Comparison of ENCODE assay signal across 8 cellular contexts in the genomic region with DNA sequence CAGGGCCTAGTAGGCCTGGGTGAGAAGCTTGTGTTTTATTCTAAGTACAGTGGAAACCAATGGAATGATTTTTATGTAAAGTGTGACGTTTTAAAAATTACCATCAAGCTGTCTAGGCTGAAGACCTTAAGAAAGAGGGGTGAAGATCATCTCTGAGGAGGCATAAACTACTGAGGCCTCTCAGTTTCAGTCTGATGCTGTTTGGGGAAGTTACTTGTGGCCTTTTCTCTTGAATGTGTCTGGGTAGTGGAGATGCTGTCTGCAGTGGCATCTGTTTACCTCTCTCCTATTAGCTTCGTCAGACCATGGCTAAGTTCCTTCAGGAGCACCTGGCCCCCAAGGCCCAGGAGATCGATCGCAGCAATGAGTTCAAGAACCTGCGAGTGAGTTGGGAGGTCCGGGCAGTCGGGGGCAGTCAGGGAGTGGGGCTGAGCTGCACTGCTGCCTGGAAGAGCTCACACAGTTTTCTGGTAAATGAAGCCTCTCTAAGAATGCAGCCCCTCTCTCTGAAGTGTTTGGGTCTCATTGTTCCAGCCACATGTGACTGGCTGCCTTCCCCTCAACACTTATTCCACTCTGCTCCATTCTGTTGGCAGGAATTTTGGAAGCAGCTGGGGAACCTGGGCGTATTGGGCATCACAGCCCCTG. TPM values are rescaled to one million over a fixed set of nuclear protein-coding genes. Genes with fewer than 3 reads are reported as not detected.
A peak's percentile ranks its signal among the peaks of the same experiment; 100 is the strongest.
DNase-seq lines count a peak whose midpoint lies in the region; ATAC-seq and TF ChIP-seq lines count a peak whose summit lies in the region.

No MANE protein-coding gene starts in this region.

- intact Hi-C loops in left ventricle myocardium inferior (cut with micrococcal nuclease): no loop called here

- H3F3A ChIP-seq in Loucy (ENCODE audit: low read depth): no peaks in the 10 kb centered on the region

- no peaks in the 10 kb centered on the region for H3K36me3 Mint-ChIP-seq in glutamatergic neuron (ENCODE audit: unreplicated experiment)

- H3K27me3 ChIP-seq in Loucy (ENCODE audit: insufficient read depth, low read length, poor library complexity, severe bottlenecking) (no peaks in the 10 kb centered on the region), left ventricle myocardium inferior (ENCODE audit: low read depth) (no peaks in the 10 kb centered on the region)
- no peaks in the 10 kb centered on the region for H3K27me3 ChIP-seq in effector memory CD4-positive, alpha-beta T cell (replicated peaks; ENCODE audit: control insufficient read depth, insufficient read depth, low read length, poor library complexity, severe bottlenecking)

- peaks cover 45% of the 10 kb centered on the region for H4K20me1 ChIP-seq in Loucy (ENCODE audit: insufficient read depth, low read length, poor library complexity, severe bottlenecking)

- peaks cover 6% of the 10 kb centered on the region for H3K4me1 Mint-ChIP-seq in glutamatergic neuron (ENCODE audit: low read depth, unreplicated experiment)

- peak; percentile 64 for ATAC-seq in GM21529 (IDR thresholded peaks at IDR 0.05; ENCODE audit: unreplicated experiment)

- H2AFZ ChIP-seq in Loucy (ENCODE audit: low read length): no peak overlapping the region

- peak overlapping the region; percentile 24 for H3K27ac Mint-ChIP-seq in glutamatergic neuron (ENCODE audit: unreplicated experiment)

- no peaks in the 10 kb centered on the region for H3K9me2 ChIP-seq in Loucy (replicated peaks; ENCODE audit: low read depth, low read length)

- TF ChIP-seq CTCF in GM13976 (IDR thresholded peaks at IDR 0.05; ENCODE audit: borderline replicate concordance, control extremely low read depth, extremely low read depth, insufficient read depth, missing control alignments) (no peak), Loucy (conservative IDR thresholded peaks at IDR 0.05; ENCODE audit: low read length) (no peak), glutamatergic neuron (IDR thresholded peaks at IDR 0.05; ENCODE audit: partially characterized antibody, unreplicated experiment) (no peak), left ventricle myocardium inferior (IDR thresholded peaks at IDR 0.05; ENCODE audit: borderline replicate concordance) (no peak)

- H3K4me1 ChIP-seq in Loucy (ENCODE audit: insufficient read depth, low read length, poor library complexity, severe bottlenecking) (peaks cover 27% of the 10 kb centered on the region), left ventricle myocardium inferior (peaks cover 33% of the 10 kb centered on the region)
- H3K4me1 ChIP-seq in effector memory CD4-positive, alpha-beta T cell (ENCODE audit: control insufficient read depth, insufficient read depth, low read length, poor library complexity, severe bottlenecking): peaks cover 13% of the 10 kb centered on the region

- in situ Hi-C loops in GM13976 (cut with MboI; ENCODE audit: low sequenced_read_pairs, unreplicated experiment): no loop called here

- H3K36me3 ChIP-seq in Loucy (ENCODE audit: insufficient read depth, low read length) (peaks cover 25% of the 10 kb centered on the region), left ventricle myocardium inferior (peaks cover 50% of the 10 kb centered on the region)
- peaks cover 24% of the 10 kb centered on the region for H3K36me3 ChIP-seq in effector memory CD4-positive, alpha-beta T cell (ENCODE audit: control insufficient read depth, insufficient read depth, low read length)

- H3K9me3 Mint-ChIP-seq in glutamatergic neuron (ENCODE audit: unreplicated experiment): peaks cover 5% of the 10 kb centered on the region

- peak overlapping the region; percentile 86 for H3K9ac ChIP-seq in Loucy (ENCODE audit: low read depth, low read length, poor library complexity, severe bottlenecking)

- DNase-seq in GM13976 (ENCODE audit: low spot score): peak; percentile 84
- no peak for DNase-seq in glutamatergic neuron
- no peak for DNase-seq in left ventricle myocardium inferior
- DNase-seq in effector memory CD4-positive, alpha-beta T cell: no peak
- DNase-seq in AG08396 (ENCODE audit: low spot score): no peak
- no peak for DNase-seq in DMS53 treated with DMSO at 0.1 percent for 48 hours (lab: John Stamatoyannopoulos, UW; ENCODE audit: unreplicated experiment)

- H3K4me3 ChIP-seq in Loucy (ENCODE audit: low read length, poor library complexity, severe bottlenecking) (peak overlapping the region; percentile 88), left ventricle myocardium inferior (no peak overlapping the region)
- H3K4me3 ChIP-seq in effector memory CD4-positive, alpha-beta T cell (ENCODE audit: insufficient read depth, low read depth, low read length, poor library complexity, severe bottlenecking): no peak overlapping the region

- no peak overlapping the region for H3K4me3 Mint-ChIP-seq in glutamatergic neuron (ENCODE audit: unreplicated experiment)

- H3K4me2 ChIP-seq in Loucy (ENCODE audit: low read depth, low read length, poor library complexity, severe bottlenecking): peak overlapping the region; percentile 93

- H3K9me3 ChIP-seq in Loucy (ENCODE audit: insufficient read depth, low read depth, low read length): no peaks in the 10 kb centered on the region
- H3K9me3 ChIP-seq in left ventricle myocardium inferior (replicated peaks): no peaks in the 10 kb centered on the region
- no peaks in the 10 kb centered on the region for H3K9me3 ChIP-seq in effector memory CD4-positive, alpha-beta T cell (ENCODE audit: control insufficient read depth, low read length)

- no peaks in the 10 kb centered on the region for H3K27me3 Mint-ChIP-seq in glutamatergic neuron (ENCODE audit: unreplicated experiment)

- peaks cover 60% of the 10 kb centered on the region for H3K79me2 ChIP-seq in Loucy (ENCODE audit: insufficient read depth, low read length)

- no peak overlapping the region for H3K27ac ChIP-seq in left ventricle myocardium inferior (replicated peaks)
- H3K27ac ChIP-seq in effector memory CD4-positive, alpha-beta T cell (ENCODE audit: insufficient read depth, low read length, poor library complexity, severe bottlenecking): no peak overlapping the region

RNA-seq across cellular contexts. Expression of a gene that starts 1.9 kb away (rescaled TPM):
- 44.3 TPM for total RNA-seq in glutamatergic neuron (ENCODE audit: unreplicated experiment)
- total RNA-seq in left ventricle myocardium inferior: 106 TPM

RNA-seq across cellular contexts. Expression of a gene that starts 24.9 kb away (rescaled TPM):
- 62.9 TPM for total RNA-seq in glutamatergic neuron (ENCODE audit: unreplicated experiment)
- total RNA-seq in left ventricle myocardium inferior: 9.0 TPM

RNA-seq across cellular contexts. Expression of a gene that starts 33.3 kb away (rescaled TPM):
- 29.9 TPM for total RNA-seq in glutamatergic neuron (ENCODE audit: unreplicated experiment)
- total RNA-seq in left ventricle myocardium inferior: 17.1 TPM

RNA-seq across cellular contexts. Expression of a gene that starts 49.4 kb away (rescaled TPM):
- total RNA-seq in glutamatergic neuron (ENCODE audit: unreplicated experiment): 44.3 TPM
- 3.0 TPM for total RNA-seq in left ventricle myocardium inferior

RNA-seq across cellular contexts. Expression of a gene that starts 56.6 kb away (rescaled TPM):
- total RNA-seq in glutamatergic neuron (ENCODE audit: unreplicated experiment): not detected
- not detected for total RNA-seq in left ventricle myocardium inferior
